In genomic region chr4:91826186-91826585, GRCh38 we compare ENCODE assay signal across 17 cellular contexts.
DNase-seq lines count a peak whose midpoint lies in the region; TF ChIP-seq lines count a peak whose summit lies in the region.
"Had no signal": no experiment of that assay in that cellular context is flagged by ENCODE, and none has a peak within 500 bp of the region (broad histone marks: within the 10 kb centered on the region; RNA-seq: fewer than 3 reads in every experiment).

No MANE protein-coding gene starts in this region.

- H3K9ac ChIP-seq in GM23248 (no peak overlapping the region), colonic mucosa (ENCODE audit: low read depth in 2 of 2, low read length in 2 of 2) (no peak overlapping the region)
- H3K9ac ChIP-seq: KMS-11 had no signal

- DNase-seq in COLO829 (ENCODE audit: low spot score): peak; percentile 64
- peak; percentile 6 for DNase-seq in M059J (ENCODE audit: low read depth)
- peak; percentile 46 for DNase-seq in astrocyte of the hippocampus (ENCODE audit: low read depth, low spot score)
- DNase-seq in iris pigment epithelial cell (ENCODE audit: low read depth): peak; percentile 31
- DNase-seq in NCI-H1417 (lab: John Stamatoyannopoulos, UW): no peak
- DNase-seq in GM23248: no peak
- no peak for DNase-seq in activated CD8-positive, alpha-beta memory T cell treated with anti-CD3 and anti-CD28 coated beads, Interleukin-2, amount 50 U/mL, for 4 hours
- no peak for DNase-seq in colonic mucosa
- DNase-seq: amygdala, GOT3, NCI-H1105, T-helper 9 cell, tibial artery had no signal

- H2AFZ ChIP-seq in GM23248: no peak overlapping the region

- H3K27ac ChIP-seq in GM23248: no peak overlapping the region
- no peak overlapping the region for H3K27ac ChIP-seq in colonic mucosa
- H3K27ac ChIP-seq: C4-2B, gastroesophageal sphincter, HL-60, KMS-11, tibial artery had no signal

- 14 to 22% methylated on average over 2 of the region's 2 CpGs for WGBS in GM23248 (ENCODE audit: low coverage in 1 of 2, low lambda C conversion rate in 2 of 2, missing lambda C conversion rate in 2 of 2), 2 experiments

- H3K4me2 ChIP-seq in GM23248 (ENCODE audit: unreplicated experiment): no peak overlapping the region
- H3K4me2 ChIP-seq: KMS-11 had no signal

- H3K4me1 ChIP-seq in GM23248 (ENCODE audit: insufficient read depth) (no peaks in the 10 kb centered on the region), colonic mucosa (no peaks in the 10 kb centered on the region)
- H3K4me1 ChIP-seq: gastroesophageal sphincter, tibial artery had no signal

- no peaks in the 10 kb centered on the region for H4K20me1 ChIP-seq in GM23248 (ENCODE audit: insufficient read depth)

- in situ Hi-C loops in GM23248 (cut with MboI): no loop called here

- H3K79me2 ChIP-seq in GM23248 (ENCODE audit: insufficient read depth): no peaks in the 10 kb centered on the region

- H3K9me3 ChIP-seq in GM23248 (ENCODE audit: low read depth): no peaks in the 10 kb centered on the region
- no peaks in the 10 kb centered on the region for H3K9me3 ChIP-seq in colonic mucosa

- no peaks in the 10 kb centered on the region for H3F3A ChIP-seq in GM23248 (ENCODE audit: insufficient read depth)

- H3K36me3 ChIP-seq in GM23248 (ENCODE audit: low read depth) (no peaks in the 10 kb centered on the region), colonic mucosa (no peaks in the 10 kb centered on the region)
- H3K36me3 ChIP-seq: gastroesophageal sphincter, tibial artery had no signal

- TF ChIP-seq CTCF in colonic mucosa (IDR thresholded peaks at IDR 0.05): no peak

- intact Hi-C loops in colonic mucosa (cut with DNase I): no loop called here

- H3K27me3 ChIP-seq in GM23248 (replicated peaks; ENCODE audit: insufficient read depth): no peaks in the 10 kb centered on the region
- H3K27me3 ChIP-seq in colonic mucosa: no peaks in the 10 kb centered on the region
- H3K27me3 ChIP-seq: gastroesophageal sphincter, tibial artery had no signal

- H3K4me3 ChIP-seq in GM23248 (no peak overlapping the region), colonic mucosa (no peak overlapping the region)
- H3K4me3 ChIP-seq: gastroesophageal sphincter, tibial artery had no signal

- H3K9me2 ChIP-seq in GM23248 (ENCODE audit: insufficient read depth): no peaks in the 10 kb centered on the region

Comparison
In these comparisons a context has a peak if more than half of its experiments do, and no peak if none do; other contexts are left out.
1. DNase-seq: peak in COLO829 (single experiment), M059J (single experiment), astrocyte of the hippocampus (single experiment) and iris pigment epithelial cell (single experiment); none in NCI-H1417 (0 of 3), GM23248 (single experiment), activated CD8-positive, alpha-beta memory T cell treated with anti-CD3 and anti-CD28 coated beads, Interleukin-2, amount 50 U/mL, for 4 hours (single experiment) and colonic mucosa (single experiment).